In the genomic region with DNA sequence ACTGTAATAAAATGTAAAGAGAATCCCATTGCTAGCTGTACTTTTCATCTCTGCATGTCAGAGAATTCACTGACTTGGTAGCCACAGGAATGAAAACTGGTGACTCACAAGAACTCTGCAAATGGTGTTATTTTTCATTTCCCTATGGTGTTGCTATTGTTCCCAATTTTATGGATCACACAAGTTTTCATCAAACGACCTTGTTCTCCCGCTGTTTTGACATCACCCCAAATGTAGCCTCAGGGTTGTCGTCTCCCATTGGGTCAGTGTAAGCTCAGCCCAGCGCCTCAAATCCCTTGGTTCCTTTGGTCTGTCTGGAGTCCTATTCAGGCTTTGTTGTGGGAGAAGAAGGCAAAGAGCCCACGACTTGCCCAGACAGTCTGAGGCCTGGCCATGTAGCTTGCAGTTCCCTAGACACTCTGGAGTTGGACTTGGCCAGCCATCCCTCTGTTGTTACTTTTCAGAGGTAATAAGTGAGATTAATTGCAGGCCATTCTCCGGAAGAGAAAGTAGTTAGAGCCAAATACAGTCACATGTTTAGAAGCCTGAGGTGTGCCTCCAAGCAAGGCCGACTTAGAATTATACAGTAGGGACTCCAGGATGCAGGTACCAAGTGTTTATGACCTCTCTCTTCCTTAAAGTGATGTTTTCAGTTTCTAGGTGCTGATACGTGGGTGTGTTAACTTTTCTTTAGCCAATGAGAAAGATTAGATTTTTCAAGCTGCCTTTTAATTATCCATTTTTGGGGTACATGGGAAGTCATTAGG, we compare ENCODE assay signal across 13 cellular contexts.
DNase-seq lines count a peak whose midpoint lies in the region; ATAC-seq and TF ChIP-seq lines count a peak whose summit lies in the region.
"Had no signal": no experiment of that assay in that cellular context is flagged by ENCODE, and none has a peak within 500 bp of the region (broad histone marks: within the 10 kb centered on the region; RNA-seq: fewer than 3 reads in every experiment).

No MANE protein-coding gene starts in this region.

- no peak overlapping the region for H2AFZ ChIP-seq in neural progenitor cell (replicated peaks)

- H3K9ac ChIP-seq in neural progenitor cell, result no peak overlapping the region

- H3K4me1 Mint-ChIP-seq in neural progenitor cell, result peaks cover 38% of the 10 kb centered on the region

- H3K27ac Mint-ChIP-seq in neural progenitor cell, result no peak overlapping the region

- H3K9me3 Mint-ChIP-seq in neural progenitor cell, result no peaks in the 10 kb centered on the region

- no peak overlapping the region for H3K27ac ChIP-seq in neural progenitor cell
- H3K27ac ChIP-seq: VCaP had no signal

- no peak overlapping the region for H3K4me3 ChIP-seq in skeletal muscle cell (ENCODE audit: low read depth, low read length)
- no peak overlapping the region for H3K4me3 ChIP-seq in neural progenitor cell
- H3K4me3 ChIP-seq: K562 had no signal

- no peaks in the 10 kb centered on the region for H4K20me1 ChIP-seq in neural progenitor cell (ENCODE audit: low read depth)

- TF ChIP-seq CTCF in neural progenitor cell (IDR thresholded peaks at IDR 0.05), result no peak

- no peak for TF ChIP-seq POLR2A in GM18505 (IDR thresholded peaks at IDR 0.05; ENCODE audit: borderline replicate concordance, extremely low read depth, insufficient read depth, insufficient read length)

- H3K36me3 ChIP-seq in neural progenitor cell, result peaks cover 5% of the 10 kb centered on the region

- DNase-seq in GM04503 (ENCODE audit: low read depth) (peak; percentile 76), amniotic epithelial cell (ENCODE audit: low read depth) (peak; percentile 75), glomerular visceral epithelial cell (ENCODE audit: extremely low spot score) (peak; percentile 60), skeletal muscle cell (ENCODE audit: low read depth) (peak; percentile 70), neural progenitor cell (ENCODE audit: low spot score) (no peak), OCI-M1 (lab: John Stamatoyannopoulos, UW) (no peak)
- DNase-seq: activated naive CD4-positive, alpha-beta T cell; hippocampal formation; nucleus accumbens had no signal

- H3K9me3 ChIP-seq in neural progenitor cell (ENCODE audit: low read depth), result no peaks in the 10 kb centered on the region

- ATAC-seq in GM18505 (IDR thresholded peaks at IDR 0.05; ENCODE audit: unreplicated experiment) (no peak), HG03457 (IDR thresholded peaks at IDR 0.05; ENCODE audit: unreplicated experiment) (no peak)
- ATAC-seq: K562 had no signal

- H3K4me2 ChIP-seq in neural progenitor cell, result no peak overlapping the region

- H3K4me1 ChIP-seq in neural progenitor cell, result no peaks in the 10 kb centered on the region

- no peak overlapping the region for H3K4me3 Mint-ChIP-seq in neural progenitor cell

- H3K79me2 ChIP-seq in neural progenitor cell (ENCODE audit: low read depth), result no peaks in the 10 kb centered on the region

- H3F3A ChIP-seq in neural progenitor cell (ENCODE audit: low read depth), result no peaks in the 10 kb centered on the region

- no peaks in the 10 kb centered on the region for H3K27me3 ChIP-seq in neural progenitor cell

- peaks cover 4% of the 10 kb centered on the region for H3K36me3 Mint-ChIP-seq in neural progenitor cell

- no peaks in the 10 kb centered on the region for H3K27me3 Mint-ChIP-seq in neural progenitor cell (ENCODE audit: insufficient read depth, low read depth)

Comparison
In these comparisons a context has a peak if more than half of its experiments do, and no peak if none do; other contexts are left out.
1. DNase-seq: peak in GM04503 (single experiment), amniotic epithelial cell (single experiment), glomerular visceral epithelial cell (single experiment) and skeletal muscle cell (single experiment); none in neural progenitor cell (single experiment) and OCI-M1 (single experiment).